ENCODE assay signal across 33 cellular contexts in the genomic region with DNA sequence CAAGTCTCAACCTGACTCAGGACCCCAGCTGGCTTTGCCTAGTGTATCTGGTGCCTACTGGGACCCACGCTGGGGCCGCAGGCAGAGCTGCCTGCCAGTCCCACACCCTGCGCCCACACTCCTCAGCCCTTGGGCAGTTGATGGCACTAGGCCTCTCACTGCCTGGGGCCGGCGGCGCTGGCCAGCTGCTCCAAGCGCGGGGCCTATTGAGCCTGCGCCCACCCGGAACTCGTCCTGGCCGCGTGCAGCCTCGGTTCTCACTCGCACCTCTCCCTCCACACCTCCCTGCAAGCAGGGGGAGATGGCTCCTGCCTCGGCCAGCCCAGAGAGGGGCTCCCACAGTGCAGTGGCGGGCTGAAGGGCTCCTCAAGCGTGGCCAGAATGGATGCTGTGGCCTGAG.
"Had no signal": no experiment of that assay in that cellular context is flagged by ENCODE, and none has a peak within 500 bp of the region (broad histone marks: within the 10 kb centered on the region; RNA-seq: fewer than 3 reads in every experiment).

No MANE protein-coding gene starts in this region.

- DNase-seq: activated B cell treated with CpG ODN at 0.5 μM for 24 hours; activated CD4-positive, alpha-beta memory T cell treated with anti-CD3 and anti-CD28 coated beads for 36 hours; activated CD4-positive, alpha-beta T cell treated with anti-CD3 and anti-CD28 coated beads for 4 hours; activated CD4-positive, alpha-beta T cell treated with anti-CD3 and anti-CD28 coated beads, Interleukin-2, amount 10 ng/mL, durations not matched to agents 24 days and 14 days; activated CD4-positive, alpha-beta T cell treated with anti-CD3 and anti-CD28 coated beads, Interleukin-2, amount 50 U/mL, for 1 hour; activated CD4-positive, alpha-beta T cell treated with anti-CD3 and anti-CD28 coated beads, Interleukin-2, amount 50 U/mL, for 4 hours; activated CD4-positive, CD25-positive, alpha-beta regulatory T cell treated with anti-CD3 and anti-CD28 coated beads, Interleukin-2, amount 50 U/mL, for 72 hours; activated CD8-positive, alpha-beta memory T cell treated with anti-CD3 and anti-CD28 coated beads, Interleukin-2, amount 50 U/mL, for 4 hours; activated CD8-positive, alpha-beta T cell treated with anti-CD3 and anti-CD28 coated beads for 36 hours; activated effector memory CD4-positive, alpha-beta T cell treated with anti-CD3 and anti-CD28 coated beads, Interleukin-2, amount 50 U/mL, for 16 hours; activated gamma-delta T cell treated with Interleukin-2 at 50 U/mL for 16 hours; activated naive CD4-positive, alpha-beta T cell; activated naive CD4-positive, alpha-beta T cell treated with anti-CD3 and anti-CD28 coated beads for 36 hours; activated naive CD4-positive, alpha-beta T cell treated with anti-CD3 and anti-CD28 coated beads, Interleukin-2, amount 50 U/mL, for 16 hours; activated naive CD8-positive, alpha-beta T cell treated with anti-CD3 and anti-CD28 coated beads for 36 hours; activated T-cell treated with anti-CD3 and anti-CD28 coated beads for 4 hours; activated T-cell treated with anti-CD3 and anti-CD28 coated beads, Interleukin-2, amount 50 U/mL, for 1 hour; activated T-cell treated with anti-CD3 and anti-CD28 coated beads, Interleukin-2, amount 50 U/mL, for 4 hours; activated T-cell treated with anti-CD3 and anti-CD28 coated beads, Interleukin-2, amount 50 U/mL, for 72 hours; adrenal gland; amniotic stem cell; aorta; body of pancreas; brain microvascular endothelial cell; caudate nucleus; cerebellar nuclear complex; T-helper 1 cell; T-helper 2 cell; T-helper 9 cell had no signal

- H3K4me1 ChIP-seq: body of pancreas, breast epithelium had no signal

- H3K36me3 ChIP-seq: adrenal gland, brain microvascular endothelial cell, breast epithelium had no signal

- ATAC-seq: activated CD8-positive, alpha-beta T cell treated with anti-CD3 and anti-CD28 coated beads for 36 hours; activated naive CD4-positive, alpha-beta T cell treated with anti-CD3 and anti-CD28 coated beads, Interleukin-2, amount 50 U/mL, for 72 hours; activated T-cell treated with anti-CD3 and anti-CD28 coated beads, Interleukin-2, amount 50 U/mL, for 4 hours; activated T-cell treated with anti-CD3 and anti-CD28 coated beads, Interleukin-2, amount 50 U/mL, for 72 hours; activated T-helper 17 cell treated with anti-CD3 and anti-CD28 coated beads, Interleukin-2, amount 50 U/mL, for 72 hours; body of pancreas had no signal

- H3K9me3 ChIP-seq: adrenal gland, body of pancreas had no signal

- H3K4me3 ChIP-seq: adrenal gland, body of pancreas, breast epithelium had no signal

- H3K27ac ChIP-seq: adrenal gland, body of pancreas, brain microvascular endothelial cell, breast epithelium, VCaP had no signal

- H3K27me3 ChIP-seq: adrenal gland, body of pancreas, brain microvascular endothelial cell, breast epithelium had no signal
